ENCODE assay signal across 8 cellular contexts in genomic region chr7:74254858-74255379, GRCh38. TPM values are rescaled to one million over a fixed set of nuclear protein-coding genes. Genes with fewer than 3 reads are reported as not detected.
A peak's percentile ranks its signal among the peaks of the same experiment; 100 is the strongest.
DNase-seq lines count a peak whose midpoint lies in the region; ATAC-seq and TF ChIP-seq lines count a peak whose summit lies in the region.

No MANE protein-coding gene starts in this region.

- H3K79me2 ChIP-seq in osteoblast (ENCODE audit: insufficient read depth, low read length), result peaks cover 20% of the 10 kb centered on the region

- intact Hi-C loops in Calu3 (cut with micrococcal nuclease; ENCODE audit: unreplicated experiment), result no loop called here

- DNase-seq in Calu3 (no peak), OCI-M1 (lab: John Stamatoyannopoulos, UW) (peak; percentile 90), osteoblast (ENCODE audit: insufficient read length, low spot score, missing footprints) (no peak), cerebellum (ENCODE audit: low spot score) (no peak), NCI-H1694 treated with DMSO at 0.1 percent for 48 hours (lab: John Stamatoyannopoulos, UW) (no peak), HuH-7 (ENCODE audit: low spot score) (no peak)

- H4K20me1 ChIP-seq in osteoblast (ENCODE audit: insufficient read depth, low read length), result no peaks in the 10 kb centered on the region

- peak overlapping the region; percentile 56 for H3K4me3 ChIP-seq in endocrine pancreas (ENCODE audit: control insufficient read depth, insufficient read depth, low read length)
- H3K4me3 ChIP-seq in osteoblast (ENCODE audit: insufficient read depth, low read length), result peak overlapping the region; percentile 99

- peak overlapping the region; percentile 95 for H3K4me3 Mint-ChIP-seq in Calu3 (ENCODE audit: low read depth, unreplicated experiment)

- TF ChIP-seq CTCF in Calu3 (IDR thresholded peaks at IDR 0.05; ENCODE audit: unreplicated experiment), result no peak
- no peak for TF ChIP-seq CTCF in osteoblast (IDR thresholded peaks at IDR 0.05; ENCODE audit: extremely low read depth, low read depth, low read length)

- ATAC-seq in HG02763 (IDR thresholded peaks at IDR 0.05; ENCODE audit: unreplicated experiment), result no peak

- CTCF ChIA-PET in Calu3 (lab: Charles Lee), result interaction anchor here (0.8 kb wide), 1 partner anchor 33 kb away, joined by 3 read pairs; no protein-coding TSS in a partner anchor

- TSS peak; percentile 85 for BruUV-seq in Calu3 (replicated peaks; lab: Mats Ljungman, UMichigan)

- peak overlapping the region; percentile 93 for H2AFZ ChIP-seq in osteoblast (ENCODE audit: low read length)

- no peaks in the 10 kb centered on the region for H3K9me3 Mint-ChIP-seq in Calu3 (ENCODE audit: low read depth, unreplicated experiment)

- peaks cover 8% of the 10 kb centered on the region for H3K4me1 Mint-ChIP-seq in Calu3 (ENCODE audit: low read depth, unreplicated experiment)

- H3K9ac ChIP-seq in endocrine pancreas (ENCODE audit: control insufficient read depth, insufficient read depth, low read length), result peak overlapping the region; percentile 90

- no peaks in the 10 kb centered on the region for H3K27me3 Mint-ChIP-seq in Calu3 (ENCODE audit: unreplicated experiment)

- no peaks in the 10 kb centered on the region for H3K27me3 ChIP-seq in endocrine pancreas (ENCODE audit: control insufficient read depth, insufficient read depth, low read length)
- H3K27me3 ChIP-seq in osteoblast (ENCODE audit: insufficient read depth, low read length), result no peaks in the 10 kb centered on the region

- H3K4me1 ChIP-seq in endocrine pancreas (ENCODE audit: control insufficient read depth, insufficient read depth, low read length) (no peaks in the 10 kb centered on the region), osteoblast (ENCODE audit: insufficient read depth, low read length) (peaks cover 29% of the 10 kb centered on the region)

- H3K36me3 ChIP-seq in endocrine pancreas (ENCODE audit: control insufficient read depth, insufficient read depth, low read length) (no peaks in the 10 kb centered on the region), osteoblast (ENCODE audit: insufficient read depth, low read length) (peaks cover 5% of the 10 kb centered on the region)

- peaks cover 36% of the 10 kb centered on the region for H3K36me3 Mint-ChIP-seq in Calu3 (ENCODE audit: insufficient read depth, unreplicated experiment)

- H3K9me3 ChIP-seq in endocrine pancreas (ENCODE audit: control insufficient read depth, low read length), result no peaks in the 10 kb centered on the region
- H3K9me3 ChIP-seq in osteoblast (ENCODE audit: low read depth, low read length), result no peaks in the 10 kb centered on the region

- H3K27ac ChIP-seq in osteoblast (ENCODE audit: low read depth, low read length), result peak overlapping the region; percentile 98

- peak overlapping the region; percentile 86 for H3K27ac Mint-ChIP-seq in Calu3 (ENCODE audit: unreplicated experiment)

- peak overlapping the region; percentile 94 for H3K4me2 ChIP-seq in osteoblast (ENCODE audit: insufficient read depth, low read length)

RNA-seq across cellular contexts. Expression of gene RFC2, which starts 0.7 kb away (rescaled TPM):
- total RNA-seq in Calu3 (2022), result 32.5 and 38.6 TPM in 2 replicates
- total RNA-seq in osteoblast, result 12.3 and 13.0 TPM in 2 replicates
- total RNA-seq in cerebellum, result 22.1 TPM

RNA-seq across cellular contexts. Expression of gene CLIP2, which starts 34.3 kb away (rescaled TPM):
- total RNA-seq in Calu3 (2022) (22.4 and 22.9 TPM in 2 replicates), osteoblast (58.3 and 70.9 TPM in 2 replicates), cerebellum (118 TPM)

RNA-seq across cellular contexts. Expression of gene LAT2, which starts 45.1 kb away (rescaled TPM):
- total RNA-seq in Calu3 (2022), result 0.90 and 0.95 TPM in 2 replicates
- total RNA-seq in osteoblast, result 0.29 and 0.36 TPM in 2 replicates
- 2.5 TPM for total RNA-seq in cerebellum
